Comparison of ENCODE assay signal across 8 cellular contexts in genomic region chr1:93844262-93845045, GRCh38. TPM values are rescaled to one million over a fixed set of nuclear protein-coding genes. Genes with fewer than 3 reads are reported as not detected.
DNase-seq lines count a peak whose midpoint lies in the region; ATAC-seq and TF ChIP-seq lines count a peak whose summit lies in the region.

No MANE protein-coding gene starts in this region.

- H3K9me3 ChIP-seq in AG04450 (ENCODE audit: control insufficient read depth, insufficient read depth, low read length), result no peaks in the 10 kb centered on the region; the same call in 1 of the 2 replicates
- no peaks in the 10 kb centered on the region for H3K9me3 ChIP-seq in breast epithelium
- no peaks in the 10 kb centered on the region for H3K9me3 ChIP-seq in thoracic aorta

- DNase-seq in AG04450 (ENCODE audit: low read depth, low spot score) (peak; percentile 62), GF-D8 (lab: John Stamatoyannopoulos, UW) (peak; percentile 36), NCI-H1105 treated with DMSO at 0.1 percent for 48 hours (lab: John Stamatoyannopoulos, UW) (peak; percentile 81), breast epithelium (ENCODE audit: low spot score in 2 of 2) (peak in 1 of 2 donors; percentile 50), left lobe of liver (ENCODE audit: low spot score) (no peak), thoracic aorta (ENCODE audit: low spot score) (no peak)

- no peak for TF ChIP-seq POLR2A in breast epithelium (IDR thresholded peaks at IDR 0.05)

- H3K27ac ChIP-seq in AG04450 (ENCODE audit: low read depth, low read length) (no peak overlapping the region), breast epithelium (peak overlapping the region in 1 of 2 donors; percentile 8), thoracic aorta (peak overlapping the region; percentile 95 to 98)

- H3K4me3 ChIP-seq in AG04450 (ENCODE audit: low read depth, low read length), result no peak overlapping the region
- H3K4me3 ChIP-seq in breast epithelium, result no peak overlapping the region
- no peak overlapping the region for H3K4me3 ChIP-seq in thoracic aorta

- peaks cover 0 to 2% of the 10 kb centered on the region in 2 donors for H3K4me1 ChIP-seq in breast epithelium
- peaks cover 6 to 23% of the 10 kb centered on the region in 2 donors for H3K4me1 ChIP-seq in thoracic aorta (ENCODE audit: control insufficient read depth in 1 of 2, low read depth in 2 of 2)

- POLR2A ChIA-PET in AG04450 (lab: Yijun Ruan, JAX), result interaction anchor here (0.6 to 0.9 kb wide), 3 partner anchors 204 to 279 kb away, joined by 3 to 5 read pairs (median 3); no protein-coding TSS in a partner anchor

- TF ChIP-seq CTCF in AG04450 (IDR thresholded peaks at IDR 0.05; ENCODE audit: low read depth, low read length), result peak; percentile 91
- peak in 2 of 3 donors; percentile 68 to 69 for TF ChIP-seq CTCF in breast epithelium (IDR thresholded peaks at IDR 0.05)
- TF ChIP-seq CTCF in thoracic aorta (IDR thresholded peaks at IDR 0.05), result peak; percentile 41

- intact Hi-C loops in breast epithelium (cut with DNase I; ENCODE audit: low total_unique reads), result loop anchor here (10.0 kb wide), 1 partner anchor 220 kb away; no protein-coding TSS in a partner anchor

- ATAC-seq in SK-N-SH treated with all-trans-retinoic acid at 6 μM for 48 hours (peak; percentile 12; the same call in 1 of the 3 replicates), left lobe of liver (peak; percentile 43), thoracic aorta (ENCODE audit: insufficient number of reproducible peaks, low FRiP score, low read depth) (no peak), HG03439 (IDR thresholded peaks at IDR 0.05; ENCODE audit: unreplicated experiment) (no peak)

- H3K36me3 ChIP-seq in breast epithelium (no peaks in the 10 kb centered on the region), thoracic aorta (no peaks in the 10 kb centered on the region)

- H3K27me3 ChIP-seq in AG04450 (ENCODE audit: control insufficient read depth, insufficient read depth, low read length) (no peaks in the 10 kb centered on the region), breast epithelium (no peaks in the 10 kb centered on the region), thoracic aorta (replicated peaks; ENCODE audit: insufficient read depth) (no peaks in the 10 kb centered on the region)

- CTCF ChIA-PET in AG04450 (lab: Charles Lee), result interaction anchor here (0.6 to 5.2 kb wide), 41 partner anchors 11 to 540 kb away, joined by 3 to 217 read pairs (median 5); no protein-coding TSS in a partner anchor

TF ChIP-seq in SK-N-SH treated with all-trans-retinoic acid at 6 μM for 48 hours, 23 proteins besides CTCF, POLR2A, EP300 and RAD21 (continues in another document):
- no peak for TF ChIP-seq ISL1 (CRISPR knock-in tag; IDR thresholded peaks at IDR 0.05)
- no peak for TF ChIP-seq ZNF70 (CRISPR knock-in tag; IDR thresholded peaks at IDR 0.05)
- TF ChIP-seq ZC3H10 (CRISPR knock-in tag; IDR thresholded peaks at IDR 0.05), result no peak
- no peak for TF ChIP-seq CREB5 (CRISPR knock-in tag; IDR thresholded peaks at IDR 0.05; ENCODE audit: low read depth)
- TF ChIP-seq, protein P1, sequence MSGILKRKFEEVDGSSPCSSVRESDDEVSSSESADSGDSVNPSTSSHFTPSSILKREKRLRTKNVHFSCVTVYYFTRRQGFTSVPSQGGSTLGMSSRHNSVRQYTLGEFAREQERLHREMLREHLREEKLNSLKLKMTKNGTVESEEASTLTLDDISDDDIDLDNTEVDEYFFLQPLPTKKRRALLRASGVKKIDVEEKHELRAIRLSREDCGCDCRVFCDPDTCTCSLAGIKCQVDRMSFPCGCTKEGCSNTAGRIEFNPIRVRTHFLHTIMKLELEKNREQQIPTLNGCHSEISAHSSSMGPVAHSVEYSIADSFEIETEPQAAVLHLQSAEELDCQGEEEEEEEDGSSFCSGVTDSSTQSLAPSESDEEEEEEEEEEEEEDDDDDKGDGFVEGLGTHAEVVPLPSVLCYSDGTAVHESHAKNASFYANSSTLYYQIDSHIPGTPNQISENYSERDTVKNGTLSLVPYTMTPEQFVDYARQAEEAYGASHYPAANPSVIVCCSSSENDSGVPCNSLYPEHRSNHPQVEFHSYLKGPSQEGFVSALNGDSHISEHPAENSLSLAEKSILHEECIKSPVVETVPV (CRISPR knock-in tag; IDR thresholded peaks at IDR 0.05), result no peak
- no peak for TF ChIP-seq POU6F1 (CRISPR knock-in tag; IDR thresholded peaks at IDR 0.05; ENCODE audit: borderline replicate concordance, low read depth)
- no peak for TF ChIP-seq SNAI2 (CRISPR knock-in tag; IDR thresholded peaks at IDR 0.05)
- no peak for TF ChIP-seq RARB (CRISPR knock-in tag; IDR thresholded peaks at IDR 0.05)
- TF ChIP-seq ZFP30 (CRISPR knock-in tag; IDR thresholded peaks at IDR 0.05), result no peak
- no peak for TF ChIP-seq ZFP3 (CRISPR knock-in tag; IDR thresholded peaks at IDR 0.05)
- TF ChIP-seq ESRRG (CRISPR knock-in tag; IDR thresholded peaks at IDR 0.05), result no peak
- no peak for TF ChIP-seq GLIS3 (CRISPR knock-in tag; IDR thresholded peaks at IDR 0.05)
- TF ChIP-seq ARNTL (CRISPR knock-in tag; IDR thresholded peaks at IDR 0.05; ENCODE audit: borderline replicate concordance, low read depth), result no peak
- no peak for TF ChIP-seq PATZ1 (CRISPR knock-in tag; IDR thresholded peaks at IDR 0.05; ENCODE audit: borderline replicate concordance)
- TF ChIP-seq TSHZ2 (CRISPR knock-in tag; IDR thresholded peaks at IDR 0.05), result no peak
- no peak for TF ChIP-seq ZNF8 (CRISPR knock-in tag; IDR thresholded peaks at IDR 0.05)
- TF ChIP-seq OSR1 (CRISPR knock-in tag; IDR thresholded peaks at IDR 0.05), result no peak
- no peak for TF ChIP-seq PPARA (CRISPR knock-in tag; IDR thresholded peaks at IDR 0.05; ENCODE audit: borderline replicate concordance)
- TF ChIP-seq CSDC2 (CRISPR knock-in tag; IDR thresholded peaks at IDR 0.05), result no peak

RNA-seq across cellular contexts. Expression of gene DNTTIP2, which starts 34.6 kb away (rescaled TPM):
- 27.4 and 31.6 TPM in 2 replicates for polyA plus RNA-seq in AG04450 (2011; rRNA removed)
- 12.1 and 27.0 TPM in 2 replicates for polyA minus RNA-seq in AG04450 (2011; rRNA and poly(A)+ RNA removed)
- total RNA-seq in breast epithelium (10 to 100 TPM; 28.2 to 38.3 (median 30.5) TPM), left lobe of liver (11.8 TPM), thoracic aorta (10 to 100 TPM; 24.2 to 41.5 TPM)

Comparison
In these comparisons a context has a peak if more than half of its experiments do, and no peak if none do; other contexts are left out.
1. DNase-seq: peak in AG04450 (single experiment), GF-D8 (single experiment) and NCI-H1105 treated with DMSO at 0.1 percent for 48 hours (single experiment); none in left lobe of liver (single experiment) and thoracic aorta (single experiment).
2. CTCF ChIP-seq: peak in every context shown above with its lines; median percentile 91 in AG04450; 68 in breast epithelium; 41 in thoracic aorta.
3. ATAC-seq: peak in SK-N-SH treated with all-trans-retinoic acid at 6 μM for 48 hours (single experiment) and left lobe of liver (single experiment); none in thoracic aorta (single experiment) and HG03439 (single experiment).